Comparison of ENCODE assay signal across 17 cellular contexts in genomic region chr2:210199854-210200253, GRCh38. TPM values are rescaled to one million over a fixed set of nuclear protein-coding genes. Genes with fewer than 3 reads are reported as not detected.
A peak's percentile ranks its signal among the peaks of the same experiment; 100 is the strongest.
DNase-seq lines count a peak whose midpoint lies in the region; ATAC-seq lines count a peak whose summit lies in the region.
"Had no signal": no experiment of that assay in that cellular context is flagged by ENCODE, and none has a peak within 500 bp of the region (broad histone marks: within the 10 kb centered on the region; RNA-seq: fewer than 3 reads in every experiment).

No MANE protein-coding gene starts in this region.

- ATAC-seq in stimulated activated naive CD8-positive, alpha-beta T cell treated with anti-CD3 and anti-CD28 coated beads, Interleukin-15, Interleukin-2, amounts not matched to agents 100 U/mL and 50 U/mL, for 24 hours: no peak

- no peaks in the 10 kb centered on the region for H3K9me3 ChIP-seq in mesenchymal stem cell (ENCODE audit: control insufficient read depth, low read length)
- H3K9me3 ChIP-seq: SJCRH30 had no signal

- H2AFZ ChIP-seq in mesenchymal stem cell (ENCODE audit: low read depth, low read length): no peak overlapping the region

- H2BK12ac ChIP-seq in mesenchymal stem cell (ENCODE audit: low read length in 2 of 2): no peak overlapping the region

- H2AK5ac ChIP-seq in mesenchymal stem cell (ENCODE audit: low read length, severe bottlenecking): peak overlapping the region; percentile 36

- DNase-seq in NCI-H510A treated with DMSO at 0.1 percent for 48 hours (lab: John Stamatoyannopoulos, UW) (peak; percentile 50), NCI-H510A (lab: John Stamatoyannopoulos, UW) (no peak), NCI-H2107 (lab: John Stamatoyannopoulos, UW) (peak; percentile 28), mesenchymal stem cell (no peak), LoVo (ENCODE audit: low spot score) (no peak)
- no peak for DNase-seq in stimulated activated naive CD8-positive, alpha-beta T cell treated with anti-CD3 and anti-CD28 coated beads, Interleukin-15, Interleukin-2, amounts not matched to agents 100 U/mL and 50 U/mL, for 24 hours
- no peak for DNase-seq in stimulated activated CD4-positive, alpha-beta T cell treated with anti-CD3 and anti-CD28 coated beads, Interleukin-4, amount 100 ng/mL, for 1 hour
- DNase-seq: 8988T, C1 segment of cervical spinal cord, Calu3, DMS153, NCI-H1092, NCI-H146, NCI-H774, T-cell had no signal

- H2BK120ac ChIP-seq in mesenchymal stem cell (ENCODE audit: low read depth, low read length): no peak overlapping the region

- H3K79me1 ChIP-seq in mesenchymal stem cell (replicated peaks; ENCODE audit: low read length, poor library complexity, severe bottlenecking): no peaks in the 10 kb centered on the region

- H4K8ac ChIP-seq in mesenchymal stem cell (ENCODE audit: low read length): no peak overlapping the region

- no peak overlapping the region for H3K4me3 ChIP-seq in mesenchymal stem cell (ENCODE audit: insufficient read depth in 1 of 2, low read depth in 1 of 2, low read length in 2 of 2)
- H3K4me3 ChIP-seq: SJCRH30 had no signal

- no peak overlapping the region for H2BK5ac ChIP-seq in mesenchymal stem cell (ENCODE audit: low read depth, low read length, poor library complexity, severe bottlenecking)

- H2BK15ac ChIP-seq in mesenchymal stem cell (ENCODE audit: low read depth, poor library complexity, severe bottlenecking): no peak overlapping the region

- H3K27ac ChIP-seq in mesenchymal stem cell (ENCODE audit: low read length, poor library complexity, severe bottlenecking): no peak overlapping the region
- H3K27ac ChIP-seq: SJCRH30 had no signal

- 76% methylated on average over 2 of the region's 3 CpGs for WGBS in mesenchymal stem cell

- no peak overlapping the region for H4K91ac ChIP-seq in mesenchymal stem cell (ENCODE audit: low read length)

- no peak overlapping the region for H3K9ac ChIP-seq in mesenchymal stem cell (ENCODE audit: low read length)

- H3K14ac ChIP-seq in mesenchymal stem cell (ENCODE audit: low read length in 2 of 2): no peak overlapping the region

- no peak overlapping the region for H3K18ac ChIP-seq in mesenchymal stem cell (ENCODE audit: low read depth in 1 of 2, low read length in 2 of 2)

- no peak overlapping the region for H3K4ac ChIP-seq in mesenchymal stem cell (ENCODE audit: low read depth in 1 of 2, low read length in 2 of 2)

- no peaks in the 10 kb centered on the region for H3K36me3 ChIP-seq in mesenchymal stem cell (ENCODE audit: control insufficient read depth in 1 of 2, insufficient read depth in 2 of 2, low read depth in 1 of 2, low read length in 2 of 2)
- H3K36me3 ChIP-seq: SJCRH30 had no signal

- peak overlapping the region in 1 of 2 experiments; percentile 52 for H3K23ac ChIP-seq in mesenchymal stem cell (ENCODE audit: low read length in 2 of 2)

- H3K4me2 ChIP-seq in mesenchymal stem cell (ENCODE audit: low read length, poor library complexity, severe bottlenecking): no peak overlapping the region

- H3K4me1 ChIP-seq in mesenchymal stem cell (ENCODE audit: control insufficient read depth, insufficient read depth, low read depth, low read length): peaks cover 2% of the 10 kb centered on the region

- no peaks in the 10 kb centered on the region for H3K27me3 ChIP-seq in mesenchymal stem cell (ENCODE audit: control insufficient read depth in 1 of 2, insufficient read depth in 1 of 2, low read length in 2 of 2)
- H3K27me3 ChIP-seq: SJCRH30 had no signal

RNA-seq across cellular contexts. Expression of gene ACADL, which starts 25.4 kb away (rescaled TPM):
- polyA plus RNA-seq in mesenchymal stem cell (2013, experiment 1 of 2): not detected
- polyA plus RNA-seq in mesenchymal stem cell (2013, experiment 2 of 2): not detected
- polyA plus RNA-seq: CD8-positive, alpha-beta memory T cell had no signal

RNA-seq across cellular contexts. Expression of gene KANSL1L, which starts 28.6 kb away (rescaled TPM):
- polyA plus RNA-seq in mesenchymal stem cell (2013, experiment 1 of 2): 5.3 TPM
- polyA plus RNA-seq in mesenchymal stem cell (2013, experiment 2 of 2): 4.3 TPM

Comparison
In these comparisons a context has a peak if more than half of its experiments do, and no peak if none do; other contexts are left out.
1. DNase-seq: peak in NCI-H510A treated with DMSO at 0.1 percent for 48 hours (single experiment) and NCI-H2107 (single experiment); none in NCI-H510A (single experiment), mesenchymal stem cell (single experiment), LoVo (single experiment), stimulated activated naive CD8-positive, alpha-beta T cell treated with anti-CD3 and anti-CD28 coated beads, Interleukin-15, Interleukin-2, amounts not matched to agents 100 U/mL and 50 U/mL, for 24 hours (single experiment) and stimulated activated CD4-positive, alpha-beta T cell treated with anti-CD3 and anti-CD28 coated beads, Interleukin-4, amount 100 ng/mL, for 1 hour (single experiment).